Comparison of ENCODE assay signal across 8 cellular contexts in genomic region chr15:62164500-62165028, GRCh38. TPM values are rescaled to one million over a fixed set of nuclear protein-coding genes. Genes with fewer than 3 reads are reported as not detected.
A peak's percentile ranks its signal among the peaks of the same experiment; 100 is the strongest.
DNase-seq lines count a peak whose midpoint lies in the region; ATAC-seq and TF ChIP-seq lines count a peak whose summit lies in the region.

No MANE protein-coding gene starts in this region.

- H3K27ac ChIP-seq in RWPE2 (ENCODE audit: poor library complexity, severe bottlenecking) (no peak overlapping the region), esophagus squamous epithelium (peak overlapping the region; percentile 4 to 80 (median 52)), osteoblast (ENCODE audit: low read depth, low read length) (no peak overlapping the region)

- WGBS in esophagus squamous epithelium, 2 donors = 2% methylated on average over 6 of the region's 76 CpGs; no CpG with 5 or more reads in 1 of the 2 donors

- peak overlapping the region; percentile 35 for H3K4me3 ChIP-seq in RWPE2 (ENCODE audit: severe bottlenecking)
- H3K4me3 ChIP-seq in esophagus squamous epithelium = peak overlapping the region; percentile 39 to 64 (median 47)
- peak overlapping the region; percentile 37 for H3K4me3 ChIP-seq in osteoblast (ENCODE audit: insufficient read depth, low read length)

- peak overlapping the region; percentile 15 for H2AFZ ChIP-seq in osteoblast (ENCODE audit: low read length)

- in situ Hi-C loops in ACHN (cut with HindIII; ENCODE audit: low pct_ligation_motif_present, low pct_unique_long_range_greater_than_20kb, low sequenced_read_pairs) = no loop called here

- peak; percentile 67 for DNase-seq in D341Med (ENCODE audit: low spot score)
- no peak for DNase-seq in RWPE2 (ENCODE audit: low spot score)
- DNase-seq in esophagus squamous epithelium (lab: John Stamatoyannopoulos, UW) = no peak
- peak; percentile 84 for DNase-seq in osteoblast (ENCODE audit: insufficient read length, low spot score, missing footprints)
- DNase-seq in MV-4-11 (lab: John Stamatoyannopoulos, UW) = no peak
- no peak for DNase-seq in ACHN
- no peak for DNase-seq in stimulated activated CD4-positive, alpha-beta T cell treated with anti-CD3 and anti-CD28 coated beads, Interleukin-1b, Interleukin-23, amount 100 ng/mL, for 48 hours

- intact Hi-C loops in esophagus squamous epithelium (cut with DNase I) = no loop called here

- peak overlapping the region; percentile 36 for H3K4me2 ChIP-seq in osteoblast (ENCODE audit: insufficient read depth, low read length)

- H3K4me1 ChIP-seq in RWPE2 (ENCODE audit: insufficient read depth, poor library complexity, severe bottlenecking) (no peaks in the 10 kb centered on the region), esophagus squamous epithelium (peaks cover 5 to 21% (median 12%) of the 10 kb centered on the region in 3 donors), osteoblast (ENCODE audit: insufficient read depth, low read length) (no peaks in the 10 kb centered on the region)

- no peaks in the 10 kb centered on the region for H3K79me2 ChIP-seq in osteoblast (ENCODE audit: insufficient read depth, low read length)

- peak; percentile 30 for TF ChIP-seq CTCF in RWPE2 (IDR thresholded peaks at IDR 0.05; ENCODE audit: poor library complexity, severe bottlenecking)
- TF ChIP-seq CTCF in esophagus squamous epithelium (IDR thresholded peaks at IDR 0.05) = no peak
- no peak for TF ChIP-seq CTCF in osteoblast (IDR thresholded peaks at IDR 0.05; ENCODE audit: extremely low read depth, low read depth, low read length)

- H3K27me3 ChIP-seq in RWPE2 (ENCODE audit: insufficient read depth, poor library complexity, severe bottlenecking) (peaks cover 63% of the 10 kb centered on the region), esophagus squamous epithelium (peaks cover 0 to 94% (median 0%) of the 10 kb centered on the region in 4 donors), osteoblast (ENCODE audit: insufficient read depth, low read length) (peaks cover 87% of the 10 kb centered on the region)

- H3K36me3 ChIP-seq in RWPE2 (ENCODE audit: low read depth) (no peaks in the 10 kb centered on the region), esophagus squamous epithelium (no peaks in the 10 kb centered on the region), osteoblast (ENCODE audit: insufficient read depth, low read length) (no peaks in the 10 kb centered on the region)

- ATAC-seq in RWPE2 (ENCODE audit: low read depth) = peak; percentile 62
- ATAC-seq in HG03097 (IDR thresholded peaks at IDR 0.05; ENCODE audit: low FRiP score, unreplicated experiment) = no peak

- H4K20me1 ChIP-seq in osteoblast (ENCODE audit: insufficient read depth, low read length) = no peaks in the 10 kb centered on the region

- no peaks in the 10 kb centered on the region for H3K9me3 ChIP-seq in RWPE2 (ENCODE audit: severe bottlenecking)
- no peaks in the 10 kb centered on the region for H3K9me3 ChIP-seq in esophagus squamous epithelium
- no peaks in the 10 kb centered on the region for H3K9me3 ChIP-seq in osteoblast (ENCODE audit: low read depth, low read length)

- TF ChIP-seq POLR2A in esophagus squamous epithelium (IDR thresholded peaks at IDR 0.05) = no peak

RNA-seq across cellular contexts. Expression of gene C2CD4B, which starts 0.5 kb away (rescaled TPM):
- total RNA-seq in esophagus squamous epithelium (under 1 TPM; 0.15 to 0.95 (median 0.43) TPM), osteoblast (not detected in 2 replicates)

Comparison
In these comparisons a context has a peak if more than half of its experiments do, and no peak if none do; other contexts are left out.
1. DNase-seq: peak in D341Med (single experiment) and osteoblast (single experiment); none in RWPE2 (single experiment), esophagus squamous epithelium (single experiment), MV-4-11 (single experiment), ACHN (single experiment) and stimulated activated CD4-positive, alpha-beta T cell treated with anti-CD3 and anti-CD28 coated beads, Interleukin-1b, Interleukin-23, amount 100 ng/mL, for 48 hours (single experiment).
2. H3K27ac ChIP-seq: peak in esophagus squamous epithelium (4 of 4); none in RWPE2 (single experiment) and osteoblast (single experiment).
3. Peak in every context shown above with its lines, with median percentiles within 50 percentile points of each other: H3K4me3 ChIP-seq.